8 cellular contexts compared by ENCODE assay signal in genomic region chr10:43461950-43462349, GRCh38. TPM values are rescaled to one million over a fixed set of nuclear protein-coding genes. Genes with fewer than 3 reads are reported as not detected.
DNase-seq lines count a peak whose midpoint lies in the region; ATAC-seq and TF ChIP-seq lines count a peak whose summit lies in the region.

No MANE protein-coding gene starts in this region.

- POLR2A ChIA-PET in Panc1 (lab: Charles Lee), result no interaction called here

- no peaks in the 10 kb centered on the region for H3K36me3 ChIP-seq in Panc1 (ENCODE audit: control insufficient read depth, insufficient read depth, low read length)
- no peaks in the 10 kb centered on the region for H3K36me3 ChIP-seq in lung (ENCODE audit: control insufficient read depth in 2 of 2, insufficient read depth in 2 of 2, low read length in 2 of 2)
- H3K36me3 ChIP-seq in transverse colon, result no peaks in the 10 kb centered on the region

- no peak for TF ChIP-seq EP300 in transverse colon (IDR thresholded peaks at IDR 0.05; ENCODE audit: low read depth)

- H3K9me3 ChIP-seq in Panc1 (ENCODE audit: control insufficient read depth, insufficient read depth, low read depth, low read length) (no peaks in the 10 kb centered on the region), lung (ENCODE audit: control insufficient read depth in 2 of 2, insufficient read depth in 1 of 2, low read length in 1 of 2) (no peaks in the 10 kb centered on the region), transverse colon (no peaks in the 10 kb centered on the region)

- H3K27me3 ChIP-seq in Panc1 (ENCODE audit: control insufficient read depth, insufficient read depth, low read length) (no peaks in the 10 kb centered on the region), lung (ENCODE audit: control insufficient read depth, insufficient read depth) (no peaks in the 10 kb centered on the region), transverse colon (no peaks in the 10 kb centered on the region)

- 52 to 55% methylated on average over 5 of the region's 5 CpGs for WGBS in lung, 2 donors
- WGBS in transverse colon (ENCODE audit: low coverage in 1 of 2), 2 donors, result 19 to 57% methylated on average over 3 to 5 of the region's 5 CpGs

- in situ Hi-C loops in Panc1 (cut with HindIII; ENCODE audit: low pct_unique_long_range_greater_than_20kb, low sequenced_read_pairs), result no loop called here
- in situ Hi-C loops in transverse colon (cut with MboI; ENCODE audit: low pct_ligation_motif_present in 1 of 4, low pct_unique_long_range_greater_than_20kb in 1 of 4, low sequenced_read_pairs in 3 of 4), result loop anchor here in 3 of 4 donors (5.0 to 10.0 kb wide), 2 partner anchors 167 to 170 kb away; no protein-coding TSS in a partner anchor

- no peak for TF ChIP-seq POLR2A in transverse colon (IDR thresholded peaks at IDR 0.05)

- CTCF ChIA-PET in Panc1 (lab: Charles Lee), result interaction anchor here (0.6 to 1.0 kb wide), 4 partner anchors 79 to 212 kb away, joined by 3 to 4 read pairs (median 3); no protein-coding TSS in a partner anchor

- ATAC-seq in GM21576 (IDR thresholded peaks at IDR 0.05; ENCODE audit: unreplicated experiment) (peak; percentile 78), Panc1 (peak; percentile 86), lung (ENCODE audit: insufficient read depth, low FRiP score) (no peak)

- BruUV-seq in Panc1 (replicated peaks; lab: Mats Ljungman, UMichigan), result no TSS peak

- intact Hi-C loops in Panc1 (cut with micrococcal nuclease; ENCODE audit: unreplicated experiment) (loop anchor here (5.0 kb wide), 2 partner anchors 115 to 170 kb away; no protein-coding TSS in a partner anchor), transverse colon (cut with DNase I; ENCODE audit: low total_unique reads) (loop anchor here (5.0 kb wide), 1 partner anchor 170 kb away; no protein-coding TSS in a partner anchor)

- no peak overlapping the region for H3K27ac ChIP-seq in Panc1 (ENCODE audit: low read length)
- H3K27ac ChIP-seq in coronary artery, result no peak overlapping the region
- no peak overlapping the region for H3K27ac ChIP-seq in lung (ENCODE audit: low read depth in 1 of 2, low read length in 1 of 2)
- peak overlapping the region in 1 of 4 donors; percentile 12 for H3K27ac ChIP-seq in transverse colon

- TF ChIP-seq CTCF in LNCAP (IDR thresholded peaks at IDR 0.05) (peak; percentile 65), Panc1 (IDR thresholded peaks at IDR 0.05) (peak; percentile 85), coronary artery (IDR thresholded peaks at IDR 0.05) (no peak), lung (IDR thresholded peaks at IDR 0.05; ENCODE audit: control extremely low read depth, extremely low read depth) (peak; percentile 54), transverse colon (IDR thresholded peaks at IDR 0.05) (peak; percentile 69 to 81 (median 74))

- no peaks in the 10 kb centered on the region for H3K4me1 ChIP-seq in Panc1 (ENCODE audit: control insufficient read depth, insufficient read depth, low read length)
- no peaks in the 10 kb centered on the region for H3K4me1 ChIP-seq in lung (ENCODE audit: control insufficient read depth in 2 of 2, insufficient read depth in 2 of 2, low read length in 2 of 2)
- H3K4me1 ChIP-seq in transverse colon, result peaks cover 0 to 8% (median 4%) of the 10 kb centered on the region in 4 donors

- DNase-seq in activated CD8-positive, alpha-beta memory T cell treated with anti-CD3 and anti-CD28 coated beads, Interleukin-2, amount 50 U/mL, for 1 hour (ENCODE audit: extremely low read depth), result peak; percentile 31
- no peak for DNase-seq in activated CD8-positive, alpha-beta memory T cell treated with anti-CD3 and anti-CD28 coated beads, Interleukin-2, amount 50 U/mL, for 4 hours
- DNase-seq in Panc1 (ENCODE audit: low read depth, low spot score) (peak; percentile 69), coronary artery (ENCODE audit: low spot score) (no peak), lung (ENCODE audit: low spot score) (no peak), transverse colon (no peak)

- no peak overlapping the region for H3K4me3 ChIP-seq in Panc1 (ENCODE audit: low read depth in 2 of 2, low read length in 2 of 2)
- peak overlapping the region; percentile 33 for H3K4me3 ChIP-seq in coronary artery
- no peak overlapping the region for H3K4me3 ChIP-seq in lung
- H3K4me3 ChIP-seq in transverse colon, result peak overlapping the region in 3 of 4 donors; percentile 8 to 37 (median 16)

RNA-seq across cellular contexts. Expression of gene ZNF487, which starts 25.0 kb away (rescaled TPM):
- total RNA-seq in Panc1 (2021; ENCODE audit: unreplicated experiment) (7.6 TPM), lung (10 to 100 TPM in 1 of 2 donors, 1 to 10 TPM in 1; 9.6 to 25.4 TPM), transverse colon (10 to 100 TPM in 1 of 4 donors, 1 to 10 TPM in 3; 6.3 to 15.0 (median 7.9) TPM)
- polyA plus RNA-seq in Panc1 (2012; ENCODE audit: insufficient read length), result 6.6 TPM
- 1 to 10 TPM; 8.4 to 8.6 TPM for polyA plus RNA-seq in lung

RNA-seq across cellular contexts. Expression of gene HNRNPF, which starts 53.0 kb away (rescaled TPM):
- 466 TPM for total RNA-seq in Panc1 (2021; ENCODE audit: unreplicated experiment)
- polyA plus RNA-seq in Panc1 (2012; ENCODE audit: insufficient read length), result 374 TPM
- 100 to 1,000 TPM; 130 to 221 TPM for total RNA-seq in lung
- 100 to 1,000 TPM in 1 of 2 donors, 10 to 100 TPM in 1; 79.1 to 237 TPM for polyA plus RNA-seq in lung
- total RNA-seq in transverse colon, result 100 to 1,000 TPM; 127 to 171 (median 155) TPM

Comparison
In these comparisons a context has a peak if more than half of its experiments do, and no peak if none do; other contexts are left out.
1. DNase-seq: peak in activated CD8-positive, alpha-beta memory T cell treated with anti-CD3 and anti-CD28 coated beads, Interleukin-2, amount 50 U/mL, for 1 hour (single experiment) and Panc1 (single experiment); none in activated CD8-positive, alpha-beta memory T cell treated with anti-CD3 and anti-CD28 coated beads, Interleukin-2, amount 50 U/mL, for 4 hours (single experiment), coronary artery (single experiment), lung (single experiment) and transverse colon (single experiment).
2. H3K4me3 ChIP-seq: peak in coronary artery (single experiment) and transverse colon (3 of 4); none in Panc1 (0 of 2) and lung (single experiment).